In genomic region chr2:7020468-7020867, GRCh38 we compare ENCODE assay signal across 18 cellular contexts.
DNase-seq lines count a peak whose midpoint lies in the region; ATAC-seq, FAIRE-seq and TF ChIP-seq lines count a peak whose summit lies in the region.
"Had no signal": no experiment of that assay in that cellular context is flagged by ENCODE, and none has a peak within 500 bp of the region (broad histone marks: within the 10 kb centered on the region; RNA-seq: fewer than 3 reads in every experiment).

No MANE protein-coding gene starts in this region.

- peaks cover 52 to 59% (median 55%) of the 10 kb centered on the region in 3 donors for H3K4me1 ChIP-seq in pancreas

- WGBS in pancreas, 2 donors = 50 to 51% methylated on average over 8 of the region's 8 CpGs

- H3K4me3 ChIP-seq in pancreas (no peak overlapping the region), H7 (ENCODE audit: insufficient read depth, low read depth, low read length) (no peak overlapping the region)

- no peaks in the 10 kb centered on the region for H3K27me3 ChIP-seq in pancreas
- H3K27me3 ChIP-seq in H7 (ENCODE audit: control insufficient read depth, insufficient read depth, low read length) = no peaks in the 10 kb centered on the region

- DNase-seq in NCI-H1105 treated with DMSO at 0.1 percent for 48 hours (lab: John Stamatoyannopoulos, UW) (peak; percentile 19), NCI-H1105 (lab: John Stamatoyannopoulos, UW) (no peak), DMS79 (lab: John Stamatoyannopoulos, UW) (peak; percentile 95), caudate nucleus (lab: John Stamatoyannopoulos, UW) (no peak), pancreas (peak in 2 of 6 donors; percentile 63 to 66), hepatic stellate cell (ENCODE audit: low spot score) (no peak), NCI-H2196 (lab: John Stamatoyannopoulos, UW; ENCODE audit: unreplicated experiment) (no peak), H7 (no peak)
- DNase-seq: C1 segment of cervical spinal cord, KBM-7, NCI-H1048, NCI-H1930, NCI-H446, NCI-H82, SHP77 treated with DMSO at 0.1 percent for 48 hours had no signal

- H3K9me3 ChIP-seq in pancreas = no peaks in the 10 kb centered on the region

- TF ChIP-seq CTCF in pancreas (IDR thresholded peaks at IDR 0.05) = no peak

- ATAC-seq in pancreas = peak in 1 of 4 donors; percentile 6

- H3K36me3 ChIP-seq in pancreas = peaks cover 0 to 21% (median 0%) of the 10 kb centered on the region in 3 donors
- H3K36me3 ChIP-seq in H7 (replicated peaks; ENCODE audit: control insufficient read depth, insufficient read depth, low read length) = no peaks in the 10 kb centered on the region

- peak overlapping the region; percentile 84 for H3K27ac ChIP-seq in caudate nucleus (ENCODE audit: low read depth, low read length)
- H3K27ac ChIP-seq in pancreas = peak overlapping the region; percentile 4 to 70 (median 24)
- H3K27ac ChIP-seq: HL-60 had no signal

- no peak for FAIRE-seq in pancreas (lab: Jason Lieb, UNC)
- FAIRE-seq: GM12891, RCC 7860 had no signal

- intact Hi-C loops in pancreas (cut with DNase I) = no loop called here

Comparison
In these comparisons a context has a peak if more than half of its experiments do, and no peak if none do; other contexts are left out.
1. DNase-seq: peak in NCI-H1105 treated with DMSO at 0.1 percent for 48 hours (single experiment) and DMS79 (single experiment); none in NCI-H1105 (single experiment), caudate nucleus (0 of 61), hepatic stellate cell (single experiment), NCI-H2196 (single experiment) and H7 (single experiment).